ENCODE assay signal across 21 cellular contexts in genomic region chr1:153428790-153429189, GRCh38. TPM values are rescaled to one million over a fixed set of nuclear protein-coding genes. Genes with fewer than 3 reads are reported as not detected.
A peak's percentile ranks its signal among the peaks of the same experiment; 100 is the strongest.
DNase-seq lines count a peak whose midpoint lies in the region; TF ChIP-seq lines count a peak whose summit lies in the region.
"Had no signal": no experiment of that assay in that cellular context is flagged by ENCODE, and none has a peak within 500 bp of the region (broad histone marks: within the 10 kb centered on the region; RNA-seq: fewer than 3 reads in every experiment).

No MANE protein-coding gene starts in this region.

- H3K9me3 ChIP-seq in ascending aorta (no peaks in the 10 kb centered on the region), adrenal gland (replicated peaks in 1 of 3) (no peaks in the 10 kb centered on the region)
- H3K9me3 ChIP-seq: BE2C, colonic mucosa, heart right ventricle, uterus had no signal

- DNase-seq in NCI-H1092 treated with DMSO at 0.1 percent for 48 hours (lab: John Stamatoyannopoulos, UW), result peak; percentile 48
- DNase-seq in NCI-H1092 (lab: John Stamatoyannopoulos, UW), result no peak
- DNase-seq in NCI-H146 (lab: John Stamatoyannopoulos, UW), result peak; percentile 61
- DNase-seq in ecto neural progenitor cell (ENCODE audit: low spot score), result peak; percentile 46
- DNase-seq in ascending aorta (ENCODE audit: low spot score in 2 of 2), result no peak
- DNase-seq in adrenal gland, result no peak
- DNase-seq: activated CD4-positive, alpha-beta T cell treated with anti-CD3 and anti-CD28 coated beads for 36 hours; BE2C; brain microvascular endothelial cell; Calu3; colonic mucosa; heart right ventricle; Kasumi-1; NCI-H1048; RPMI8226; SW 1271; uterus had no signal

- no peak for TF ChIP-seq POLR2A in adrenal gland (IDR thresholded peaks at IDR 0.05)

- no peaks in the 10 kb centered on the region for H3K36me3 ChIP-seq in ascending aorta
- no peaks in the 10 kb centered on the region for H3K36me3 ChIP-seq in adrenal gland (replicated peaks in 1 of 2)
- H3K36me3 ChIP-seq: BE2C, brain microvascular endothelial cell, colonic mucosa, heart right ventricle, uterus had no signal

- no peak overlapping the region for H3K27ac ChIP-seq in ascending aorta
- H3K27ac ChIP-seq in adrenal gland, result no peak overlapping the region
- H3K27ac ChIP-seq: brain microvascular endothelial cell, colonic mucosa, heart right ventricle, uterus had no signal

- WGBS in adrenal gland, 4 donors, result 49 to 73% (median 55%) methylated on average over 3 to 6 of the region's 6 CpGs

- no peaks in the 10 kb centered on the region for H3K4me1 ChIP-seq in ascending aorta
- H3K4me1 ChIP-seq in adrenal gland (replicated peaks in 1 of 2), result peaks cover 0 to 6% of the 10 kb centered on the region in 2 donors
- H3K4me1 ChIP-seq: BE2C, colonic mucosa, heart right ventricle, uterus had no signal

- intact Hi-C loops in ascending aorta (cut with DNase I) (no loop called here), adrenal gland (cut with DNase I) (no loop called here)

- H3K4me3 ChIP-seq in ascending aorta, result no peak overlapping the region
- no peak overlapping the region for H3K4me3 ChIP-seq in adrenal gland
- H3K4me3 ChIP-seq: colonic mucosa, heart right ventricle, uterus had no signal

- TF ChIP-seq CTCF in ascending aorta (IDR thresholded peaks at IDR 0.05) (no peak), adrenal gland (IDR thresholded peaks at IDR 0.05) (no peak)

- H3K27me3 ChIP-seq in ascending aorta (no peaks in the 10 kb centered on the region), adrenal gland (no peaks in the 10 kb centered on the region)
- H3K27me3 ChIP-seq: brain microvascular endothelial cell, uterus had no signal

RNA-seq across cellular contexts. Expression of gene S100A7A, which starts 12.5 kb away (rescaled TPM):
- total RNA-seq in ascending aorta, result not detected
- not detected for total RNA-seq in adrenal gland
- polyA plus RNA-seq in adrenal gland, result not detected
- total RNA-seq: A172; activated CD4-positive, alpha-beta T cell treated with anti-CD3 and anti-CD28 coated beads for 36 hours; Calu3; colonic mucosa; heart right ventricle; lung microvascular endothelial cell; myocyte; omental fat pad; uterus had no signal
- polyA plus RNA-seq: heart right ventricle had no signal

RNA-seq across cellular contexts. Expression of gene S100A7, which starts 31.7 kb away (rescaled TPM):
- not detected for total RNA-seq in ascending aorta
- total RNA-seq in adrenal gland, result not detected
- polyA plus RNA-seq in adrenal gland, result not detected
- total RNA-seq: A172; activated CD4-positive, alpha-beta T cell treated with anti-CD3 and anti-CD28 coated beads for 36 hours; Calu3; colonic mucosa; heart right ventricle; lung microvascular endothelial cell; myocyte; omental fat pad had no signal

RNA-seq across cellular contexts. Expression of gene S100A8, which starts 37.9 kb away (rescaled TPM):
- total RNA-seq in ascending aorta, result 33.5 TPM
- 100 to 1,000 TPM in 2 of 8 donors, 10 to 100 TPM in 5, 1 to 10 TPM in 1; 3.4 to 257 (median 58.0) TPM for total RNA-seq in adrenal gland
- polyA plus RNA-seq in adrenal gland, result 100 to 1,000 TPM in 2 of 3 donors, 10 to 100 TPM in 1; 27.6 to 231 (median 164) TPM
- total RNA-seq: A172; activated CD4-positive, alpha-beta T cell treated with anti-CD3 and anti-CD28 coated beads for 36 hours; Calu3; lung microvascular endothelial cell; myocyte had no signal

RNA-seq across cellular contexts. Expression of gene S100A12, which starts 53.4 kb away (rescaled TPM):
- not detected for total RNA-seq in ascending aorta
- 1 to 10 TPM in 5 of 8 donors, not detected in 3; 1.1 to 2.2 (median 1.4) TPM for total RNA-seq in adrenal gland
- polyA plus RNA-seq in adrenal gland, result 1 to 10 TPM; 4.7 to 9.1 (median 5.9) TPM
- total RNA-seq: A172; activated CD4-positive, alpha-beta T cell treated with anti-CD3 and anti-CD28 coated beads for 36 hours; Calu3; colonic mucosa; lung microvascular endothelial cell; myocyte had no signal

Comparison
In these comparisons a context has a peak if more than half of its experiments do, and no peak if none do; other contexts are left out.
1. DNase-seq: peak in NCI-H1092 treated with DMSO at 0.1 percent for 48 hours (single experiment), NCI-H146 (single experiment) and ecto neural progenitor cell (single experiment); none in NCI-H1092 (single experiment), ascending aorta (0 of 2) and adrenal gland (0 of 7).